ENCODE assay signal across 19 cellular contexts in the genomic region with DNA sequence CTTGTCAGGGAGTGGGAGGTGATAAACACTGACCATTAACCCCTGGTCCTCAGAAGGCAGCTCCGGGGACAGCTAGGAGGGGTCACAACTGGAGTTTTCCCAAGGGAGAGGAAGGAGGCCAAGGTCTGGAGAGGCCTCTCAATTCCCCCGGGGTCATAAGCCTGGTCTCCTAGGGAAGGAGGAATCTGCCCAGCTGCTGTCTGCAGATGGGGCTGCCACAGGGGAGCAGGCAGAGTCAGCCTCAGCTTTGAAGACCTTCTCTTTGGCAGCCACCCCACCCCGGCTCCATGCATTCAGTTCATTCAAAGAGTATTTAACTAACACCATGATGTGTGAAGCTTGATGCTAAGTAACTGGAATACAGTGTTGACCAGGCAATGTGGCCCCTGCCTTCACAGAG.
A peak's percentile ranks its signal among the peaks of the same experiment; 100 is the strongest.
DNase-seq lines count a peak whose midpoint lies in the region; ATAC-seq, FAIRE-seq and TF ChIP-seq lines count a peak whose summit lies in the region.
"Had no signal": no experiment of that assay in that cellular context is flagged by ENCODE, and none has a peak within 500 bp of the region (broad histone marks: within the 10 kb centered on the region; RNA-seq: fewer than 3 reads in every experiment).

No MANE protein-coding gene starts in this region.

- TF ChIP-seq CTCF in A673 (conservative IDR thresholded peaks at IDR 0.05; ENCODE audit: low read depth, low read length): no peak
- no peak for TF ChIP-seq CTCF in OCI-LY3 (IDR thresholded peaks at IDR 0.05; ENCODE audit: low read depth, low read length)
- no peak for TF ChIP-seq CTCF in kidney (IDR thresholded peaks at IDR 0.05; ENCODE audit: borderline replicate concordance, extremely low read depth, insufficient read depth)

- CTCF ChIA-PET in A673 (lab: Charles Lee): interaction anchor here (0.5 to 1.0 kb wide), 3 partner anchors 38 to 116 kb away, joined by 3 to 8 read pairs (median 4); no protein-coding TSS in a partner anchor

- H3K9me3 ChIP-seq in A673 (ENCODE audit: low read depth, low read length, poor library complexity, severe bottlenecking) (no peaks in the 10 kb centered on the region), OCI-LY3 (ENCODE audit: insufficient read depth, low read length) (no peaks in the 10 kb centered on the region), kidney (ENCODE audit: control insufficient read depth in 1 of 2, low read length in 2 of 2) (no peaks in the 10 kb centered on the region)
- H3K9me3 ChIP-seq: heart left ventricle had no signal

- H3K79me2 ChIP-seq in OCI-LY3 (ENCODE audit: low read length): no peaks in the 10 kb centered on the region

- H3K36me3 ChIP-seq in A673 (ENCODE audit: insufficient read depth, low read length, poor library complexity, severe bottlenecking): no peaks in the 10 kb centered on the region
- H3K36me3 ChIP-seq in OCI-LY3 (replicated peaks; ENCODE audit: low read depth, low read length): no peaks in the 10 kb centered on the region
- H3K36me3 ChIP-seq in kidney (ENCODE audit: control insufficient read depth in 1 of 2, insufficient read depth in 2 of 2, low read length in 2 of 2): no peaks in the 10 kb centered on the region
- H3K36me3 ChIP-seq: heart left ventricle had no signal

- H3K27me3 ChIP-seq in A673 (replicated peaks; ENCODE audit: insufficient read depth, low read depth, low read length, poor library complexity) (no peaks in the 10 kb centered on the region), OCI-LY3 (ENCODE audit: low read depth, low read length) (peaks cover 14% of the 10 kb centered on the region)

- H3K4me3 ChIP-seq in A673 (ENCODE audit: low read depth, low read length, poor library complexity, severe bottlenecking) (no peak overlapping the region), OCI-LY3 (ENCODE audit: low read length) (peak overlapping the region; percentile 61), kidney (ENCODE audit: low read length in 2 of 2) (no peak overlapping the region)
- H3K4me3 ChIP-seq: heart left ventricle had no signal

- H3K4me1 ChIP-seq in A673 (ENCODE audit: insufficient read depth, low read length, poor library complexity, severe bottlenecking) (peaks cover 25% of the 10 kb centered on the region), OCI-LY3 (ENCODE audit: low read length) (peaks cover 47% of the 10 kb centered on the region), kidney (ENCODE audit: control insufficient read depth in 1 of 2, insufficient read depth in 1 of 2, low read depth in 1 of 2, low read length in 2 of 2) (no peaks in the 10 kb centered on the region)

- peak overlapping the region; percentile 8; the same call in 1 of the 2 replicates for H3K9ac ChIP-seq in OCI-LY3 (ENCODE audit: low read length)
- no peak overlapping the region for H3K9ac ChIP-seq in kidney (ENCODE audit: low read length in 2 of 2)

- H3K4me2 ChIP-seq in OCI-LY3 (ENCODE audit: low read length): peak overlapping the region; percentile 73

- ATAC-seq in GM21529 (IDR thresholded peaks at IDR 0.05; ENCODE audit: unreplicated experiment) (peak; percentile 6), HG03469 (IDR thresholded peaks at IDR 0.05; ENCODE audit: unreplicated experiment) (no peak)
- ATAC-seq: stimulated activated naive CD8-positive, alpha-beta T cell treated with anti-CD3 and anti-CD28 coated beads, Interleukin-15, Interleukin-2, amounts not matched to agents 100 U/mL and 50 U/mL, for 24 hours had no signal

- no peak overlapping the region for H2AFZ ChIP-seq in OCI-LY3 (ENCODE audit: low read depth, low read length)

- no peak overlapping the region for H3K27ac ChIP-seq in A673 (ENCODE audit: low read depth, low read length, poor library complexity, severe bottlenecking)
- peak overlapping the region; percentile 27 for H3K27ac ChIP-seq in OCI-LY3 (ENCODE audit: low read length)
- no peak overlapping the region for H3K27ac ChIP-seq in kidney (ENCODE audit: low read depth in 2 of 2, low read length in 2 of 2)
- H3K27ac ChIP-seq: heart left ventricle had no signal

- DNase-seq in A673 (ENCODE audit: low spot score) (peak; percentile 29), kidney (peak; percentile 74), NCI-H1092 treated with DMSO at 0.1 percent for 48 hours (lab: John Stamatoyannopoulos, UW) (no peak), DMS79 (lab: John Stamatoyannopoulos, UW) (no peak)
- DNase-seq in stimulated activated CD4-positive, alpha-beta T cell treated with anti-CD3 and anti-CD28 coated beads, Interleukin-2, amount 100 ng/mL, for 48 hours: no peak
- DNase-seq: ACHN; activated gamma-delta T cell treated with Interleukin-2 at 50 U/mL for 16 hours; CD8-positive, alpha-beta memory T cell; effector CD8-positive, alpha-beta T cell; NCI-H226; SIG-M5; stimulated activated CD4-positive, alpha-beta T cell treated with anti-CD3 and anti-CD28 coated beads, Interleukin-15, amount 100 ng/mL, for 24 hours; stimulated activated naive CD8-positive, alpha-beta T cell treated with anti-CD3 and anti-CD28 coated beads, Interleukin-15, Interleukin-2, amounts not matched to agents 100 U/mL and 50 U/mL, for 24 hours had no signal

- POLR2A ChIA-PET in A673 (lab: Charles Lee; ENCODE audit: low non-redundant PET): no interaction called here

- H4K20me1 ChIP-seq in OCI-LY3 (ENCODE audit: insufficient read depth, low read length): no peaks in the 10 kb centered on the region

- BruUV-seq in A673 (replicated peaks; lab: Mats Ljungman, UMichigan): no TSS peak

- FAIRE-seq in kidney (lab: Jason Lieb, UNC): no peak
- FAIRE-seq: keratinocyte, urothelium cell line had no signal

- intact Hi-C loops in A673 (cut with micrococcal nuclease; ENCODE audit: unreplicated experiment) (loop anchor here (10.0 kb wide), 1 partner anchor 285 kb away; no protein-coding TSS in a partner anchor), kidney (cut with DNase I) (no loop called here)

Comparison
In these comparisons a context has a peak if more than half of its experiments do, and no peak if none do; other contexts are left out.
1. DNase-seq: peak in A673 (single experiment) and kidney (single experiment); none in NCI-H1092 treated with DMSO at 0.1 percent for 48 hours (single experiment), DMS79 (single experiment) and stimulated activated CD4-positive, alpha-beta T cell treated with anti-CD3 and anti-CD28 coated beads, Interleukin-2, amount 100 ng/mL, for 48 hours (0 of 2).